ENCODE assay signal across 10 cellular contexts in genomic region chr13:60019119-60019993, GRCh38.
DNase-seq lines count a peak whose midpoint lies in the region; ATAC-seq and TF ChIP-seq lines count a peak whose summit lies in the region.
"Had no signal": no experiment of that assay in that cellular context is flagged by ENCODE, and none has a peak within 500 bp of the region (broad histone marks: within the 10 kb centered on the region; RNA-seq: fewer than 3 reads in every experiment).

No MANE protein-coding gene starts in this region.

- H3K9ac ChIP-seq in smooth muscle cell (ENCODE audit: low read depth), result no peak overlapping the region

- no peaks in the 10 kb centered on the region for H4K20me1 ChIP-seq in smooth muscle cell (ENCODE audit: low read depth)

- intact Hi-C loops in body of pancreas (cut with DNase I), result no loop called here
- intact Hi-C loops in gastrocnemius medialis (cut with DNase I; ENCODE audit: low total_unique reads), result no loop called here

- no peaks in the 10 kb centered on the region for H3K27me3 ChIP-seq in body of pancreas
- no peaks in the 10 kb centered on the region for H3K27me3 ChIP-seq in gastrocnemius medialis
- H3K27me3 ChIP-seq in smooth muscle cell (ENCODE audit: low read depth), result no peaks in the 10 kb centered on the region

- TF ChIP-seq CTCF in AG09309 (IDR thresholded peaks at IDR 0.05; ENCODE audit: control insufficient read depth, insufficient read depth, low read depth, low read length, missing control alignments) (no peak), body of pancreas (IDR thresholded peaks at IDR 0.05) (no peak), gastrocnemius medialis (IDR thresholded peaks at IDR 0.05 in 4 of 5, conservative IDR thresholded peaks at IDR 0.05 in 1 of 5) (no peak), smooth muscle cell (IDR thresholded peaks at IDR 0.05; ENCODE audit: borderline replicate concordance, insufficient read depth, poor library complexity, severe bottlenecking) (no peak)

- 21 to 27% methylated on average over 6 of the region's 6 CpGs for WGBS in body of pancreas, 2 donors
- 90% methylated on average over 6 of the region's 6 CpGs for WGBS in smooth muscle cell (ENCODE audit: low lambda C conversion rate)

- no peak overlapping the region for H2AFZ ChIP-seq in smooth muscle cell (ENCODE audit: low read depth)

- H3K79me2 ChIP-seq in smooth muscle cell (ENCODE audit: low read depth), result no peaks in the 10 kb centered on the region

- H3K4me2 ChIP-seq in smooth muscle cell, result no peak overlapping the region

- H3K4me1 ChIP-seq in body of pancreas (peaks cover 15% of the 10 kb centered on the region), gastrocnemius medialis (no peaks in the 10 kb centered on the region), smooth muscle cell (ENCODE audit: low read depth) (no peaks in the 10 kb centered on the region)
- H3K4me1 ChIP-seq: psoas muscle had no signal

- DNase-seq in AG09309 (ENCODE audit: low read depth), result peak; percentile 8
- no peak for DNase-seq in body of pancreas
- no peak for DNase-seq in stimulated activated CD4-positive, alpha-beta T cell treated with anti-CD3 and anti-CD28 coated beads, Interleukin-15, amount 100 ng/mL, for 24 hours
- DNase-seq in gastrocnemius medialis, result no peak
- no peak for DNase-seq in smooth muscle cell (lab: John Stamatoyannopoulos, UW; ENCODE audit: unreplicated experiment)
- DNase-seq in NCI-H774 (lab: John Stamatoyannopoulos, UW), result no peak
- DNase-seq: NCI-H2171 treated with DMSO at 0.1 percent for 48 hours, psoas muscle had no signal

- ATAC-seq in GM19455 (IDR thresholded peaks at IDR 0.05; ENCODE audit: unreplicated experiment), result peak; percentile 87
- peak; percentile 84 for ATAC-seq in HG03378 (IDR thresholded peaks at IDR 0.05; ENCODE audit: unreplicated experiment)
- ATAC-seq in body of pancreas, result peak; percentile 90
- no peak for ATAC-seq in gastrocnemius medialis
- ATAC-seq: psoas muscle had no signal

- no peaks in the 10 kb centered on the region for H3F3A ChIP-seq in smooth muscle cell (ENCODE audit: low read depth)

- peak overlapping the region in 3 of 4 donors; percentile 0 to 70 (median 29) for H3K27ac ChIP-seq in body of pancreas
- no peak overlapping the region for H3K27ac ChIP-seq in gastrocnemius medialis
- no peak overlapping the region for H3K27ac ChIP-seq in smooth muscle cell (ENCODE audit: low read depth)
- H3K27ac ChIP-seq: psoas muscle had no signal

- H3K9me3 ChIP-seq in body of pancreas (no peaks in the 10 kb centered on the region), gastrocnemius medialis (no peaks in the 10 kb centered on the region), smooth muscle cell (replicated peaks; ENCODE audit: low read depth) (no peaks in the 10 kb centered on the region)
- H3K9me3 ChIP-seq: psoas muscle had no signal

- in situ Hi-C loops in gastrocnemius medialis (cut with MboI; ENCODE audit: low sequenced_read_pairs in 4 of 4), result no loop called here

- H3K4me3 ChIP-seq in AG09309 (ENCODE audit: control insufficient read depth, low read depth, low read length), result no peak overlapping the region
- no peak overlapping the region for H3K4me3 ChIP-seq in body of pancreas
- H3K4me3 ChIP-seq in gastrocnemius medialis, result no peak overlapping the region
- no peak overlapping the region for H3K4me3 ChIP-seq in smooth muscle cell
- H3K4me3 ChIP-seq: psoas muscle had no signal

- no peak for TF ChIP-seq POLR2A in body of pancreas (IDR thresholded peaks at IDR 0.05)
- no peak for TF ChIP-seq POLR2A in gastrocnemius medialis (IDR thresholded peaks at IDR 0.05)

- H3K36me3 ChIP-seq in body of pancreas (replicated peaks in 1 of 2; ENCODE audit: insufficient read depth in 1 of 2, low read depth in 2 of 2) (no peaks in the 10 kb centered on the region), gastrocnemius medialis (no peaks in the 10 kb centered on the region), smooth muscle cell (ENCODE audit: low read depth) (no peaks in the 10 kb centered on the region)

Comparison
In these comparisons a context has a peak if more than half of its experiments do, and no peak if none do; other contexts are left out.
1. ATAC-seq: peak in GM19455 (single experiment), HG03378 (single experiment) and body of pancreas (single experiment); none in gastrocnemius medialis (0 of 2).
2. H3K27ac ChIP-seq: peak in body of pancreas (3 of 4); none in gastrocnemius medialis (0 of 4) and smooth muscle cell (single experiment).